1 cellular context compared by ENCODE assay signal in the genomic region with DNA sequence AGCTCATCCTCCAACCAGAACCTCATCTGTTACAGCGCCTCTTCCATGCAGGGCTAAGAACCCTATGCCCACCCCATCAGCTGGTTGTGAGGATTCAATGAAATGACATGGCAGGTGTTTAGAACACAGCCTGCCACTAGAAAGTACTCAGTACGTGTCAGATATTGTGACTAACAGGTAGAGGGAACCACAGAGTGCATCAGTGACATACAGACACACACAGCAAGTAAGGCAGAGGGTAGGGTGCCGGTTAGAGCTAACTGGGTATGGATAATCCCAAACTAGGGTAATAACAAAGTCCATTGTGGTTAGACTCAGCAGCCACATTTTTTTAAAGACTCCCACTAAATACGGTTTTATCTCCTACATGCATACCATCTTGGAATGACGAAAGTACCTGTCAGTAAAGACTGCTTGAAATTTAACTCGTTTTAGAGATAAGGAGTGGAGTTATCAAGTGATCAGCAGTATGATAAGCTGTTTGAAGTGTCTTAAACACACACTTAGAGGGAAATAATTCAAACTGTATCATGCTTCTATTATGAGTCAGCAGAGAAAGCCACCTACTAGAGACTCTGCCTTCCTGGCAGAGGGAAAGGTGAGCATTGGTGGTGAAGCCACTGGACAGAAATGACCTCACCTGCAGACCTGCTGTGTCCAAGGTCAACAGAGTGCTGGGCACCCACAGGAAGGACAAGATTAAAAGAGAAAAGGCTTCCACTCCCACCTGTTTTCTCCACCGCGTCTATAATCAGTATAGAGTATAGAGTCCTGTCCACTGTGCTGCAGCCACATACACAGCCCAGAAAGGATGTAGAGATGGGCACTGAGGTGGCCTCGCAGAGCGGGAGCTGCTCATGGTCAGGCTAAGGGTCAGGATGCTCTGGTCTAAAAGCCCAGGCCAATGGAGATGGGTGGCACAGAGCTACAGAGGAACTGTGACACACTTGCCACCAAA.
TF ChIP-seq lines count a peak whose summit lies in the region.

No MANE protein-coding gene starts in this region.

TF ChIP-seq in HepG2, 621 proteins besides CTCF, POLR2A, EP300 and RAD21:
- TF ChIP-seq FOSL2 (CRISPR knock-in tag; IDR thresholded peaks at IDR 0.05) (peak; percentile 79), CREB1 (IDR thresholded peaks at IDR 0.05) (no peak), CREB1 (CRISPR knock-in tag; IDR thresholded peaks at IDR 0.05) (0 out of 2 replicates have a peak, but pooled peaks have one; percentile 16), TCF7 (IDR thresholded peaks at IDR 0.05; ENCODE audit: low read depth) (peak; percentile 15; the same call in 1 of the 2 replicates), ATAD3A (CRISPR knock-in tag; IDR thresholded peaks at IDR 0.05) (no peak), ZNF160 (CRISPR knock-in tag; IDR thresholded peaks at IDR 0.05) (no peak)
- TF ChIP-seq, protein P1, sequence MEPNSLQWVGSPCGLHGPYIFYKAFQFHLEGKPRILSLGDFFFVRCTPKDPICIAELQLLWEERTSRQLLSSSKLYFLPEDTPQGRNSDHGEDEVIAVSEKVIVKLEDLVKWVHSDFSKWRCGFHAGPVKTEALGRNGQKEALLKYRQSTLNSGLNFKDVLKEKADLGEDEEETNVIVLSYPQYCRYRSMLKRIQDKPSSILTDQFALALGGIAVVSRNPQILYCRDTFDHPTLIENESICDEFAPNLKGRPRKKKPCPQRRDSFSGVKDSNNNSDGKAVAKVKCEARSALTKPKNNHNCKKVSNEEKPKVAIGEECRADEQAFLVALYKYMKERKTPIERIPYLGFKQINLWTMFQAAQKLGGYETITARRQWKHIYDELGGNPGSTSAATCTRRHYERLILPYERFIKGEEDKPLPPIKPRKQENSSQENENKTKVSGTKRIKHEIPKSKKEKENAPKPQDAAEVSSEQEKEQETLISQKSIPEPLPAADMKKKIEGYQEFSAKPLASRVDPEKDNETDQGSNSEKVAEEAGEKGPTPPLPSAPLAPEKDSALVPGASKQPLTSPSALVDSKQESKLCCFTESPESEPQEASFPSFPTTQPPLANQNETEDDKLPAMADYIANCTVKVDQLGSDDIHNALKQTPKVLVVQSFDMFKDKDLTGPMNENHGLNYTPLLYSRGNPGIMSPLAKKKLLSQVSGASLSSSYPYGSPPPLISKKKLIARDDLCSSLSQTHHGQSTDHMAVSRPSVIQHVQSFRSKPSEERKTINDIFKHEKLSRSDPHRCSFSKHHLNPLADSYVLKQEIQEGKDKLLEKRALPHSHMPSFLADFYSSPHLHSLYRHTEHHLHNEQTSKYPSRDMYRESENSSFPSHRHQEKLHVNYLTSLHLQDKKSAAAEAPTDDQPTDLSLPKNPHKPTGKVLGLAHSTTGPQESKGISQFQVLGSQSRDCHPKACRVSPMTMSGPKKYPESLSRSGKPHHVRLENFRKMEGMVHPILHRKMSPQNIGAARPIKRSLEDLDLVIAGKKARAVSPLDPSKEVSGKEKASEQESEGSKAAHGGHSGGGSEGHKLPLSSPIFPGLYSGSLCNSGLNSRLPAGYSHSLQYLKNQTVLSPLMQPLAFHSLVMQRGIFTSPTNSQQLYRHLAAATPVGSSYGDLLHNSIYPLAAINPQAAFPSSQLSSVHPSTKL (CRISPR knock-in tag; IDR thresholded peaks at IDR 0.05): 0 out of 2 replicates have a peak, but pooled peaks have one; percentile 11
- TF ChIP-seq, protein P2, sequence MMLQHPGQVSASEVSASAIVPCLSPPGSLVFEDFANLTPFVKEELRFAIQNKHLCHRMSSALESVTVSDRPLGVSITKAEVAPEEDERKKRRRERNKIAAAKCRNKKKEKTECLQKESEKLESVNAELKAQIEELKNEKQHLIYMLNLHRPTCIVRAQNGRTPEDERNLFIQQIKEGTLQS (CRISPR knock-in tag; IDR thresholded peaks at IDR 0.05): peak; percentile 61; the same call in 1 of the 2 replicates
